In genomic region chr1:113389953-113390834, GRCh38 we compare ENCODE assay signal across 1 cellular context.
TF ChIP-seq lines count a peak whose summit lies in the region.

Gene MAGI3 (plus strand): TSS chr1:113390515. CDS start chr1:113391034, 519 bp downstream.

TF ChIP-seq in HEK293, 187 proteins besides CTCF, POLR2A, EP300 and RAD21 (continued from another document and continues in another):
- no peak for TF ChIP-seq ZNF121 (tag by site-specific recombination; IDR thresholded peaks at IDR 0.05)
- TF ChIP-seq KLF1 (tag by site-specific recombination; IDR thresholded peaks at IDR 0.05) = peak; percentile 33
- TF ChIP-seq ZNF768 (tag by site-specific recombination; IDR thresholded peaks at IDR 0.05) = no peak
- TF ChIP-seq ZNF280C (tag by site-specific recombination; IDR thresholded peaks at IDR 0.05) = no peak
- peak; percentile 45 for TF ChIP-seq ZNF692 (tag by site-specific recombination; IDR thresholded peaks at IDR 0.05)
- TF ChIP-seq, protein P1, sequence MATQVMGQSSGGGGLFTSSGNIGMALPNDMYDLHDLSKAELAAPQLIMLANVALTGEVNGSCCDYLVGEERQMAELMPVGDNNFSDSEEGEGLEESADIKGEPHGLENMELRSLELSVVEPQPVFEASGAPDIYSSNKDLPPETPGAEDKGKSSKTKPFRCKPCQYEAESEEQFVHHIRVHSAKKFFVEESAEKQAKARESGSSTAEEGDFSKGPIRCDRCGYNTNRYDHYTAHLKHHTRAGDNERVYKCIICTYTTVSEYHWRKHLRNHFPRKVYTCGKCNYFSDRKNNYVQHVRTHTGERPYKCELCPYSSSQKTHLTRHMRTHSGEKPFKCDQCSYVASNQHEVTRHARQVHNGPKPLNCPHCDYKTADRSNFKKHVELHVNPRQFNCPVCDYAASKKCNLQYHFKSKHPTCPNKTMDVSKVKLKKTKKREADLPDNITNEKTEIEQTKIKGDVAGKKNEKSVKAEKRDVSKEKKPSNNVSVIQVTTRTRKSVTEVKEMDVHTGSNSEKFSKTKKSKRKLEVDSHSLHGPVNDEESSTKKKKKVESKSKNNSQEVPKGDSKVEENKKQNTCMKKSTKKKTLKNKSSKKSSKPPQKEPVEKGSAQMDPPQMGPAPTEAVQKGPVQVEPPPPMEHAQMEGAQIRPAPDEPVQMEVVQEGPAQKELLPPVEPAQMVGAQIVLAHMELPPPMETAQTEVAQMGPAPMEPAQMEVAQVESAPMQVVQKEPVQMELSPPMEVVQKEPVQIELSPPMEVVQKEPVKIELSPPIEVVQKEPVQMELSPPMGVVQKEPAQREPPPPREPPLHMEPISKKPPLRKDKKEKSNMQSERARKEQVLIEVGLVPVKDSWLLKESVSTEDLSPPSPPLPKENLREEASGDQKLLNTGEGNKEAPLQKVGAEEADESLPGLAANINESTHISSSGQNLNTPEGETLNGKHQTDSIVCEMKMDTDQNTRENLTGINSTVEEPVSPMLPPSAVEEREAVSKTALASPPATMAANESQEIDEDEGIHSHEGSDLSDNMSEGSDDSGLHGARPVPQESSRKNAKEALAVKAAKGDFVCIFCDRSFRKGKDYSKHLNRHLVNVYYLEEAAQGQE (tag by site-specific recombination; IDR thresholded peaks at IDR 0.05) = no peak
- peak; percentile 76; the same call in 1 of the 2 replicates for TF ChIP-seq KLF10 (tag by site-specific recombination; IDR thresholded peaks at IDR 0.05)
- TF ChIP-seq, protein P2, sequence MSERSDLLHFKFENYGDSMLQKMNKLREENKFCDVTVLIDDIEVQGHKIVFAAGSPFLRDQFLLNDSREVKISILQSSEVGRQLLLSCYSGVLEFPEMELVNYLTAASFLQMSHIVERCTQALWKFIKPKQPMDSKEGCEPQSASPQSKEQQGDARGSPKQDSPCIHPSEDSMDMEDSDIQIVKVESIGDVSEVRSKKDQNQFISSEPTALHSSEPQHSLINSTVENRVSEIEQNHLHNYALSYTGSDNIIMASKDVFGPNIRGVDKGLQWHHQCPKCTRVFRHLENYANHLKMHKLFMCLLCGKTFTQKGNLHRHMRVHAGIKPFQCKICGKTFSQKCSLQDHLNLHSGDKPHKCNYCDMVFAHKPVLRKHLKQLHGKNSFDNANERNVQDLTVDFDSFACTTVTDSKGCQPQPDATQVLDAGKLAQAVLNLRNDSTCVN (tag by site-specific recombination; optimal IDR thresholded peaks at IDR 0.05) = peak; percentile 98
- peak; percentile 97 for TF ChIP-seq ZNF362 (tag by site-specific recombination; IDR thresholded peaks at IDR 0.05)
- TF ChIP-seq ZBTB48 (tag by site-specific recombination; IDR thresholded peaks at IDR 0.05) = peak; percentile 84
- TF ChIP-seq SP3 (tag by site-specific recombination; IDR thresholded peaks at IDR 0.05) = peak; percentile 98
- TF ChIP-seq REPIN1 (tag by site-specific recombination; IDR thresholded peaks at IDR 0.05; ENCODE audit: low read depth) = no peak
- no peak for TF ChIP-seq ZFP69B (tag by site-specific recombination; IDR thresholded peaks at IDR 0.05)
- TF ChIP-seq BCL11B (tag by site-specific recombination; IDR thresholded peaks at IDR 0.05; ENCODE audit: low read depth) = peak; percentile 14
- peak; percentile 65 for TF ChIP-seq ZEB2 (tag by site-specific recombination; IDR thresholded peaks at IDR 0.05)
- 0 out of 2 replicates have a peak, but pooled peaks have one; percentile 11 for TF ChIP-seq ZNF600 (tag by site-specific recombination; IDR thresholded peaks at IDR 0.05)
- TF ChIP-seq ZNF341 (tag by site-specific recombination; IDR thresholded peaks at IDR 0.05; ENCODE audit: low read depth) = peak; percentile 99
- peak; percentile 77 for TF ChIP-seq ZBTB17 (tag by site-specific recombination; IDR thresholded peaks at IDR 0.05)
- peak; percentile 99 for TF ChIP-seq ZNF366 (tag by site-specific recombination; conservative IDR thresholded peaks at IDR 0.05)
- TF ChIP-seq, protein P3, sequence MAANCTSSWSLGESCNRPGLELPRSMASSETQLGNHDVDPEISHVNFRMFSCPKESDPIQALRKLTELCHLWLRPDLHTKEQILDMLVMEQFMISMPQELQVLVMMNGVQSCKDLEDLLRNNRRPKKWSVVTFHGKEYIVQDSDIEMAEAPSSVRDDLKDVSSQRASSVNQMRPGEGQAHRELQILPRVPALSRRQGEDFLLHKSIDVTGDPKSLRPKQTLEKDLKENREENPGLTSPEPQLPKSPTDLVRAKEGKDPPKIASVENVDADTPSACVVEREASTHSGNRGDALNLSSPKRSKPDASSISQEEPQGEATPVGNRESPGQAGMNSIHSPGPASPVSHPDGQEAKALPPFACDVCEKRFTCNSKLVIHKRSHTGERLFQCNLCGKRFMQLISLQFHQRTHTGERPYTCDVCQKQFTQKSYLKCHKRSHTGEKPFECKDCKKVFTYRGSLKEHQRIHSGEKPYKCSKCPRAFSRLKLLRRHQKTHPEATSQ (tag by site-specific recombination; IDR thresholded peaks at IDR 0.05) = no peak
- TF ChIP-seq GLIS1 (tag by site-specific recombination; IDR thresholded peaks at IDR 0.05) = peak; percentile 67
- TF ChIP-seq ZNF629 (tag by site-specific recombination; IDR thresholded peaks at IDR 0.05) = peak; percentile 58
- no peak for TF ChIP-seq ZBTB1 (tag by site-specific recombination; IDR thresholded peaks at IDR 0.05)
- TF ChIP-seq ZNF623 (tag by site-specific recombination; IDR thresholded peaks at IDR 0.05) = no peak
- TF ChIP-seq, protein P4, sequence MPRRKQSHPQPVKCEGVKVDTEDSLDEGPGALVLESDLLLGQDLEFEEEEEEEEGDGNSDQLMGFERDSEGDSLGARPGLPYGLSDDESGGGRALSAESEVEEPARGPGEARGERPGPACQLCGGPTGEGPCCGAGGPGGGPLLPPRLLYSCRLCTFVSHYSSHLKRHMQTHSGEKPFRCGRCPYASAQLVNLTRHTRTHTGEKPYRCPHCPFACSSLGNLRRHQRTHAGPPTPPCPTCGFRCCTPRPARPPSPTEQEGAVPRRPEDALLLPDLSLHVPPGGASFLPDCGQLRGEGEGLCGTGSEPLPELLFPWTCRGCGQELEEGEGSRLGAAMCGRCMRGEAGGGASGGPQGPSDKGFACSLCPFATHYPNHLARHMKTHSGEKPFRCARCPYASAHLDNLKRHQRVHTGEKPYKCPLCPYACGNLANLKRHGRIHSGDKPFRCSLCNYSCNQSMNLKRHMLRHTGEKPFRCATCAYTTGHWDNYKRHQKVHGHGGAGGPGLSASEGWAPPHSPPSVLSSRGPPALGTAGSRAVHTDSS (tag by site-specific recombination; IDR thresholded peaks at IDR 0.05) = peak; percentile 46; the same call in 1 of the 2 replicates
- TF ChIP-seq ZNF24 (tag by site-specific recombination; IDR thresholded peaks at IDR 0.05) = peak; percentile 19; the same call in 1 of the 2 replicates
- peak; percentile 87; the same call in 1 of the 2 replicates for TF ChIP-seq ZBTB20 (tag by site-specific recombination; IDR thresholded peaks at IDR 0.05)
- peak; percentile 44 for TF ChIP-seq ZNF398 (tag by site-specific recombination; IDR thresholded peaks at IDR 0.05)
- TF ChIP-seq, protein P5, sequence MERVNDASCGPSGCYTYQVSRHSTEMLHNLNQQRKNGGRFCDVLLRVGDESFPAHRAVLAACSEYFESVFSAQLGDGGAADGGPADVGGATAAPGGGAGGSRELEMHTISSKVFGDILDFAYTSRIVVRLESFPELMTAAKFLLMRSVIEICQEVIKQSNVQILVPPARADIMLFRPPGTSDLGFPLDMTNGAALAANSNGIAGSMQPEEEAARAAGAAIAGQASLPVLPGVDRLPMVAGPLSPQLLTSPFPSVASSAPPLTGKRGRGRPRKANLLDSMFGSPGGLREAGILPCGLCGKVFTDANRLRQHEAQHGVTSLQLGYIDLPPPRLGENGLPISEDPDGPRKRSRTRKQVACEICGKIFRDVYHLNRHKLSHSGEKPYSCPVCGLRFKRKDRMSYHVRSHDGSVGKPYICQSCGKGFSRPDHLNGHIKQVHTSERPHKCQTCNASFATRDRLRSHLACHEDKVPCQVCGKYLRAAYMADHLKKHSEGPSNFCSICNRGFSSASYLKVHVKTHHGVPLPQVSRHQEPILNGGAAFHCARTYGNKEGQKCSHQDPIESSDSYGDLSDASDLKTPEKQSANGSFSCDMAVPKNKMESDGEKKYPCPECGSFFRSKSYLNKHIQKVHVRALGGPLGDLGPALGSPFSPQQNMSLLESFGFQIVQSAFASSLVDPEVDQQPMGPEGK (tag by site-specific recombination; IDR thresholded peaks at IDR 0.05) = peak; percentile 91
- peak; percentile 66 for TF ChIP-seq GLIS2 (tag by site-specific recombination; IDR thresholded peaks at IDR 0.05)
- TF ChIP-seq ZNF239 (tag by site-specific recombination; IDR thresholded peaks at IDR 0.05) = no peak
- peak; percentile 62; the same call in 1 of the 2 replicates for TF ChIP-seq ZNF16 (tag by site-specific recombination; IDR thresholded peaks at IDR 0.05; ENCODE audit: low read depth)
- no peak for TF ChIP-seq ZNF174 (tag by site-specific recombination; IDR thresholded peaks at IDR 0.05)
- TF ChIP-seq ZNF626 (tag by site-specific recombination; IDR thresholded peaks at IDR 0.05) = no peak
- TF ChIP-seq ZBTB7A (tag by site-specific recombination; IDR thresholded peaks at IDR 0.05; ENCODE audit: low read depth) = peak; percentile 78
- no peak; the same call in none of the 2 replicates for TF ChIP-seq ZNF335 (tag by site-specific recombination; conservative IDR thresholded peaks at IDR 0.05)
- TF ChIP-seq, protein P6, sequence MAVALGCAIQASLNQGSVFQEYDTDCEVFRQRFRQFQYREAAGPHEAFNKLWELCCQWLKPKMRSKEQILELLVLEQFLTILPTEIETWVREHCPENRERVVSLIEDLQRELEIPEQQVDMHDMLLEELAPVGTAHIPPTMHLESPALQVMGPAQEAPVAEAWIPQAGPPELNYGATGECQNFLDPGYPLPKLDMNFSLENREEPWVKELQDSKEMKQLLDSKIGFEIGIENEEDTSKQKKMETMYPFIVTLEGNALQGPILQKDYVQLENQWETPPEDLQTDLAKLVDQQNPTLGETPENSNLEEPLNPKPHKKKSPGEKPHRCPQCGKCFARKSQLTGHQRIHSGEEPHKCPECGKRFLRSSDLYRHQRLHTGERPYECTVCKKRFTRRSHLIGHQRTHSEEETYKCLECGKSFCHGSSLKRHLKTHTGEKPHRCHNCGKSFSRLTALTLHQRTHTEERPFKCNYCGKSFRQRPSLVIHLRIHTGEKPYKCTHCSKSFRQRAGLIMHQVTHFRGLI (tag by site-specific recombination; IDR thresholded peaks at IDR 0.05) = peak; percentile 52
